Comparison of ENCODE assay signal across 12 cellular contexts in genomic region chr12:76762556-76762955, GRCh38. TPM values are rescaled to one million over a fixed set of nuclear protein-coding genes. Genes with fewer than 3 reads are reported as not detected.
DNase-seq lines count a peak whose midpoint lies in the region; ATAC-seq and TF ChIP-seq lines count a peak whose summit lies in the region.
"Had no signal": no experiment of that assay in that cellular context is flagged by ENCODE, and none has a peak within 500 bp of the region (broad histone marks: within the 10 kb centered on the region; RNA-seq: fewer than 3 reads in every experiment).

No MANE protein-coding gene starts in this region.

- no TSS peak for BruUV-seq in Panc1 (replicated peaks; lab: Mats Ljungman, UMichigan)

- H3K36me3 Mint-ChIP-seq in T-helper 2 cell treated with Interferon-gamma antibody and Interleukin-4, amounts not matched to agents 5 μg/mL and 100 μg/mL, for 36 hours (ENCODE audit: low read depth): peaks cover 3% of the 10 kb centered on the region
- no peaks in the 10 kb centered on the region for H3K36me3 Mint-ChIP-seq in glutamatergic neuron (ENCODE audit: unreplicated experiment)

- intact Hi-C loops in Panc1 (cut with micrococcal nuclease; ENCODE audit: unreplicated experiment) (no loop called here), gastrocnemius medialis (cut with DNase I; ENCODE audit: low total_unique reads) (loop anchor here (5.0 to 10.0 kb wide), 3 partner anchors 298 to 680 kb away; partner anchors contain the start of gene NAP1L1)

- peak overlapping the region; percentile 98 for H3K4me3 Mint-ChIP-seq in T-helper 2 cell treated with Interferon-gamma antibody and Interleukin-4, amounts not matched to agents 5 μg/mL and 100 μg/mL, for 36 hours
- H3K4me3 Mint-ChIP-seq in glutamatergic neuron (ENCODE audit: unreplicated experiment): peak overlapping the region; percentile 87

- H3K4me1 Mint-ChIP-seq in T-helper 2 cell treated with Interferon-gamma antibody and Interleukin-4, amounts not matched to agents 5 μg/mL and 100 μg/mL, for 36 hours (ENCODE audit: low read depth): peaks cover 19% of the 10 kb centered on the region
- peaks cover 17% of the 10 kb centered on the region for H3K4me1 Mint-ChIP-seq in glutamatergic neuron (ENCODE audit: low read depth, unreplicated experiment)

- no peaks in the 10 kb centered on the region for H3K9me3 Mint-ChIP-seq in T-helper 2 cell treated with Interferon-gamma antibody and Interleukin-4, amounts not matched to agents 5 μg/mL and 100 μg/mL, for 36 hours
- peaks cover 16% of the 10 kb centered on the region for H3K9me3 Mint-ChIP-seq in glutamatergic neuron (ENCODE audit: unreplicated experiment)

- H3K27me3 ChIP-seq in Panc1 (ENCODE audit: control insufficient read depth, insufficient read depth, low read length) (no peaks in the 10 kb centered on the region), gastrocnemius medialis (no peaks in the 10 kb centered on the region)

- H3K36me3 ChIP-seq in Panc1 (ENCODE audit: control insufficient read depth, insufficient read depth, low read length): no peaks in the 10 kb centered on the region; the same call in 1 of the 2 replicates
- no peaks in the 10 kb centered on the region for H3K36me3 ChIP-seq in gastrocnemius medialis

- TF ChIP-seq CTCF in Panc1 (IDR thresholded peaks at IDR 0.05) (no peak), glutamatergic neuron (IDR thresholded peaks at IDR 0.05; ENCODE audit: partially characterized antibody, unreplicated experiment) (no peak), gastrocnemius medialis (IDR thresholded peaks at IDR 0.05 in 4 of 5, conservative IDR thresholded peaks at IDR 0.05 in 1 of 5) (no peak)

- POLR2A ChIA-PET in Panc1 (lab: Charles Lee): no interaction called here

- peak overlapping the region; percentile 81 for H3K27ac ChIP-seq in Panc1 (ENCODE audit: low read length)
- peak overlapping the region; percentile 92 to 100 (median 98) for H3K27ac ChIP-seq in gastrocnemius medialis
- H3K27ac ChIP-seq: epithelial cell of prostate, parathyroid adenoma had no signal

- no peak for TF ChIP-seq POLR2A in gastrocnemius medialis (IDR thresholded peaks at IDR 0.05)

- ATAC-seq in Panc1: no peak
- ATAC-seq in gastrocnemius medialis: no peak
- no peak for ATAC-seq in HG03045 (IDR thresholded peaks at IDR 0.05; ENCODE audit: unreplicated experiment)
- no peak for ATAC-seq in GM21619 (IDR thresholded peaks at IDR 0.05; ENCODE audit: unreplicated experiment)

- peaks cover 10% of the 10 kb centered on the region for H3K27me3 Mint-ChIP-seq in T-helper 2 cell treated with Interferon-gamma antibody and Interleukin-4, amounts not matched to agents 5 μg/mL and 100 μg/mL, for 36 hours (ENCODE audit: low read depth)
- peaks cover 6% of the 10 kb centered on the region for H3K27me3 Mint-ChIP-seq in glutamatergic neuron (ENCODE audit: unreplicated experiment)

- DNase-seq in T-helper 2 cell treated with Interferon-gamma antibody and Interleukin-4, amounts not matched to agents 5 μg/mL and 100 μg/mL, for 36 hours (ENCODE audit: low spot score): no peak
- DNase-seq in T-helper 2 cell (no peak), Panc1 (ENCODE audit: low read depth, low spot score) (no peak), glutamatergic neuron (no peak), gastrocnemius medialis (no peak), SKM-1 (lab: John Stamatoyannopoulos, UW; ENCODE audit: unreplicated experiment) (no peak)
- DNase-seq: activated CD4-positive, alpha-beta T cell treated with anti-CD3 and anti-CD28 coated beads, Interleukin-2, amount 50 U/mL, for 4 hours; stimulated activated naive CD4-positive, alpha-beta T cell had no signal

- CTCF ChIA-PET in Panc1 (lab: Charles Lee): no interaction called here

- peak overlapping the region in 1 of 2 experiments; percentile 76; a peak in 2 of 4 replicates for H3K4me3 ChIP-seq in Panc1 (ENCODE audit: low read depth in 2 of 2, low read length in 2 of 2)
- H3K4me3 ChIP-seq in gastrocnemius medialis: peak overlapping the region in 1 of 4 donors; percentile 90

- in situ Hi-C loops in Panc1 (cut with HindIII; ENCODE audit: low pct_unique_long_range_greater_than_20kb, low sequenced_read_pairs) (no loop called here), gastrocnemius medialis (cut with MboI; ENCODE audit: low sequenced_read_pairs in 4 of 4) (loop anchor here in 2 of 4 donors (25.0 kb wide), 2 partner anchors 675 to 1250 kb away; partner anchors contain the start of genes KRR1 (in 1 of the 2) and NAP1L1 (in 1 of the 2))

- H3K9me3 ChIP-seq in Panc1 (ENCODE audit: control insufficient read depth, insufficient read depth, low read depth, low read length) (no peaks in the 10 kb centered on the region), gastrocnemius medialis (no peaks in the 10 kb centered on the region)

- peaks cover 5% of the 10 kb centered on the region; the same call in 1 of the 2 replicates for H3K4me1 ChIP-seq in Panc1 (ENCODE audit: control insufficient read depth, insufficient read depth, low read length)
- peaks cover 12 to 27% of the 10 kb centered on the region in 2 donors for H3K4me1 ChIP-seq in gastrocnemius medialis

- no peak overlapping the region for H3K27ac Mint-ChIP-seq in T-helper 2 cell treated with Interferon-gamma antibody and Interleukin-4, amounts not matched to agents 5 μg/mL and 100 μg/mL, for 36 hours
- peak overlapping the region; percentile 91 for H3K27ac Mint-ChIP-seq in glutamatergic neuron (ENCODE audit: unreplicated experiment)

RNA-seq across cellular contexts. Expression of gene ZDHHC17, which starts 1.4 kb away (rescaled TPM):
- 26.3 TPM for total RNA-seq in Panc1 (2021; ENCODE audit: unreplicated experiment)
- 19.6 TPM for polyA plus RNA-seq in Panc1 (2012; ENCODE audit: insufficient read length)
- total RNA-seq in glutamatergic neuron (ENCODE audit: unreplicated experiment): 95.5 TPM
- 10 to 100 TPM; 15.5 to 35.6 (median 19.3) TPM for total RNA-seq in gastrocnemius medialis
